ENCODE assay signal across 17 cellular contexts in genomic region chr20:31844737-31845299, GRCh38. TPM values are rescaled to one million over a fixed set of nuclear protein-coding genes. Genes with fewer than 3 reads are reported as not detected.
DNase-seq lines count a peak whose midpoint lies in the region; ATAC-seq and TF ChIP-seq lines count a peak whose summit lies in the region.
"Had no signal": no experiment of that assay in that cellular context is flagged by ENCODE, and none has a peak within 500 bp of the region (broad histone marks: within the 10 kb centered on the region; RNA-seq: fewer than 3 reads in every experiment).

No MANE protein-coding gene starts in this region.

- no peak overlapping the region for H3K27ac Mint-ChIP-seq in activated T-helper 2 cell treated with anti-CD3 and anti-CD28 coated beads, Interferon-gamma antibody, Interleukin-2, Interleukin-4, amounts not matched to agents 10 μg/mL and 5 μg/mL and 100 μg/mL, durations not matched to agents 14 hours and 24 hours and 36 hours
- no peak overlapping the region for H3K27ac Mint-ChIP-seq in activated CD8-positive, alpha-beta T cell treated with anti-CD3 and anti-CD28 coated beads, Interleukin-2, amount 10 ng/mL, durations not matched to agents 7 days and 5 days
- no peak overlapping the region for H3K27ac Mint-ChIP-seq in immature natural killer cell
- H3K27ac Mint-ChIP-seq: activated T-helper 1 cell treated with anti-CD3 and anti-CD28 coated beads, Interleukin-12 subunit alpha, Interleukin-12 subunit beta, Interleukin-2, Interleukin-4 antibody, amounts not matched to agents 30 ng/mL and 10 ng/mL and 1 ng/mL, durations not matched to agents 14 hours and 24 hours and 36 hours; T-helper 17 cell had no signal

- CTCF ChIA-PET in activated CD8-positive, alpha-beta T cell treated with anti-CD3 and anti-CD28 coated beads, Interleukin-2, amount 10 ng/mL, durations not matched to agents 7 days and 5 days (lab: Charles Lee), result interaction anchor here (1.1 to 1.3 kb wide), 3 partner anchors 11 to 107 kb away, joined by 4 to 5 read pairs (median 4); partner anchors contain the start of gene PDRG1

- peaks cover 0 to 38% of the 10 kb centered on the region in 2 donors for H3K4me1 ChIP-seq in right atrium auricular region
- peaks cover 0 to 46% (median 5%) of the 10 kb centered on the region in 3 donors for H3K4me1 ChIP-seq in gastroesophageal sphincter

- H3K27me3 ChIP-seq in right atrium auricular region (no peaks in the 10 kb centered on the region), gastroesophageal sphincter (peaks cover 14% of the 10 kb centered on the region)

- POLR2A ChIA-PET in activated CD8-positive, alpha-beta T cell treated with anti-CD3 and anti-CD28 coated beads, Interleukin-2, amount 10 ng/mL, durations not matched to agents 7 days and 5 days (lab: Charles Lee), result no interaction called here

- H3K27me3 Mint-ChIP-seq in activated T-helper 2 cell treated with anti-CD3 and anti-CD28 coated beads, Interferon-gamma antibody, Interleukin-2, Interleukin-4, amounts not matched to agents 10 μg/mL and 5 μg/mL and 100 μg/mL, durations not matched to agents 14 hours and 24 hours and 36 hours (ENCODE audit: low read depth), result peaks cover 6% of the 10 kb centered on the region
- peaks cover 5% of the 10 kb centered on the region for H3K27me3 Mint-ChIP-seq in activated CD8-positive, alpha-beta T cell treated with anti-CD3 and anti-CD28 coated beads, Interleukin-2, amount 10 ng/mL, durations not matched to agents 7 days and 5 days (ENCODE audit: low read depth)
- peaks cover 0 to 6% (median 3%) of the 10 kb centered on the region in 3 donors for H3K27me3 Mint-ChIP-seq in immature natural killer cell (ENCODE audit: low read depth in 3 of 3)

- no peaks in the 10 kb centered on the region for H3K36me3 ChIP-seq in right atrium auricular region
- no peaks in the 10 kb centered on the region for H3K36me3 ChIP-seq in gastroesophageal sphincter

- H3K4me3 ChIP-seq in right atrium auricular region (peak overlapping the region; percentile 35 to 52), gastroesophageal sphincter (peak overlapping the region in 1 of 2 donors; percentile 35), skin epidermis (peak overlapping the region in 4 of 7 experiments; percentile 0 to 20 (median 16))

- H3K27ac ChIP-seq in right atrium auricular region (peak overlapping the region; percentile 63 to 74), gastroesophageal sphincter (peak overlapping the region in 3 of 4 donors; percentile 48 to 60 (median 54)), skin epidermis (peak overlapping the region in 3 of 21 experiments; percentile 8 to 30 (median 23))

- TF ChIP-seq CTCF in right atrium auricular region (IDR thresholded peaks at IDR 0.05), result no peak
- TF ChIP-seq CTCF in gastroesophageal sphincter (IDR thresholded peaks at IDR 0.05), result no peak

- no peaks in the 10 kb centered on the region for H3K36me3 Mint-ChIP-seq in activated T-helper 2 cell treated with anti-CD3 and anti-CD28 coated beads, Interferon-gamma antibody, Interleukin-2, Interleukin-4, amounts not matched to agents 10 μg/mL and 5 μg/mL and 100 μg/mL, durations not matched to agents 14 hours and 24 hours and 36 hours (ENCODE audit: low read depth)
- H3K36me3 Mint-ChIP-seq in activated CD8-positive, alpha-beta T cell treated with anti-CD3 and anti-CD28 coated beads, Interleukin-2, amount 10 ng/mL, durations not matched to agents 7 days and 5 days (ENCODE audit: low read depth), result no peaks in the 10 kb centered on the region
- no peaks in the 10 kb centered on the region for H3K36me3 Mint-ChIP-seq in immature natural killer cell

- intact Hi-C loops in left cardiac atrium (cut with DNase I), result no loop called here
- intact Hi-C loops in activated T-helper 2 cell treated with anti-CD3 and anti-CD28 coated beads, Interferon-gamma antibody, Interleukin-2, Interleukin-4, amounts not matched to agents 10 μg/mL and 5 μg/mL and 100 μg/mL, durations not matched to agents 14 hours and 24 hours and 36 hours (cut with micrococcal nuclease), result no loop called here

- no peak for TF ChIP-seq EP300 in gastroesophageal sphincter (IDR thresholded peaks at IDR 0.05)

- no peak overlapping the region for H3K4me3 Mint-ChIP-seq in activated T-helper 2 cell treated with anti-CD3 and anti-CD28 coated beads, Interferon-gamma antibody, Interleukin-2, Interleukin-4, amounts not matched to agents 10 μg/mL and 5 μg/mL and 100 μg/mL, durations not matched to agents 14 hours and 24 hours and 36 hours (ENCODE audit: low read depth)
- H3K4me3 Mint-ChIP-seq in activated CD8-positive, alpha-beta T cell treated with anti-CD3 and anti-CD28 coated beads, Interleukin-2, amount 10 ng/mL, durations not matched to agents 7 days and 5 days, result no peak overlapping the region
- H3K4me3 Mint-ChIP-seq in immature natural killer cell, result no peak overlapping the region
- H3K4me3 Mint-ChIP-seq: activated T-helper 1 cell treated with anti-CD3 and anti-CD28 coated beads, Interleukin-12 subunit alpha, Interleukin-12 subunit beta, Interleukin-2, Interleukin-4 antibody, amounts not matched to agents 30 ng/mL and 10 ng/mL and 1 ng/mL, durations not matched to agents 14 hours and 24 hours and 36 hours; T-helper 17 cell had no signal

- no peak for TF ChIP-seq POLR2A in gastroesophageal sphincter (IDR thresholded peaks at IDR 0.05)

- DNase-seq in right atrium auricular region (ENCODE audit: low spot score) (no peak), left cardiac atrium (no peak), NCI-H748 (lab: John Stamatoyannopoulos, UW; ENCODE audit: unreplicated experiment) (no peak), immature natural killer cell (no peak)
- DNase-seq in activated T-helper 2 cell treated with anti-CD3 and anti-CD28 coated beads, Interferon-gamma antibody, Interleukin-2, Interleukin-4, amounts not matched to agents 10 μg/mL and 5 μg/mL and 100 μg/mL, durations not matched to agents 14 hours and 24 hours and 36 hours (ENCODE audit: low spot score), result no peak
- DNase-seq in activated CD8-positive, alpha-beta T cell treated with anti-CD3 and anti-CD28 coated beads, Interleukin-2, amount 10 ng/mL, durations not matched to agents 7 days and 5 days, result no peak
- DNase-seq: central memory CD4-positive, alpha-beta T cell; HCEC 1CT; NCI-H187 treated with DMSO at 0.1 percent for 48 hours; NCI-H345; stimulated activated CD4-positive, alpha-beta T cell treated with anti-CD3 and anti-CD28 coated beads, Interleukin-1b, Interleukin-23, amount 100 ng/mL, for 48 hours; T-helper 17 cell had no signal

- no peaks in the 10 kb centered on the region for H3K4me1 Mint-ChIP-seq in activated T-helper 2 cell treated with anti-CD3 and anti-CD28 coated beads, Interferon-gamma antibody, Interleukin-2, Interleukin-4, amounts not matched to agents 10 μg/mL and 5 μg/mL and 100 μg/mL, durations not matched to agents 14 hours and 24 hours and 36 hours (ENCODE audit: low read depth)
- no peaks in the 10 kb centered on the region for H3K4me1 Mint-ChIP-seq in activated CD8-positive, alpha-beta T cell treated with anti-CD3 and anti-CD28 coated beads, Interleukin-2, amount 10 ng/mL, durations not matched to agents 7 days and 5 days (ENCODE audit: low read depth)
- H3K4me1 Mint-ChIP-seq in immature natural killer cell, result no peaks in the 10 kb centered on the region
- H3K4me1 Mint-ChIP-seq: T-helper 17 cell had no signal

- no peaks in the 10 kb centered on the region for H3K9me3 ChIP-seq in right atrium auricular region
- H3K9me3 ChIP-seq in gastroesophageal sphincter, result no peaks in the 10 kb centered on the region

- no peak for ATAC-seq in left cardiac atrium
- ATAC-seq in gastroesophageal sphincter, result no peak
- no peak for ATAC-seq in activated CD8-positive, alpha-beta T cell treated with anti-CD3 and anti-CD28 coated beads, Interleukin-2, amount 10 ng/mL, durations not matched to agents 7 days and 5 days
- ATAC-seq: T-helper 17 cell had no signal

- no peaks in the 10 kb centered on the region for H3K9me3 Mint-ChIP-seq in activated T-helper 2 cell treated with anti-CD3 and anti-CD28 coated beads, Interferon-gamma antibody, Interleukin-2, Interleukin-4, amounts not matched to agents 10 μg/mL and 5 μg/mL and 100 μg/mL, durations not matched to agents 14 hours and 24 hours and 36 hours
- no peaks in the 10 kb centered on the region for H3K9me3 Mint-ChIP-seq in activated CD8-positive, alpha-beta T cell treated with anti-CD3 and anti-CD28 coated beads, Interleukin-2, amount 10 ng/mL, durations not matched to agents 7 days and 5 days (ENCODE audit: insufficient read depth)
- no peaks in the 10 kb centered on the region for H3K9me3 Mint-ChIP-seq in immature natural killer cell
- H3K9me3 Mint-ChIP-seq: activated T-helper 1 cell treated with anti-CD3 and anti-CD28 coated beads, Interleukin-12 subunit alpha, Interleukin-12 subunit beta, Interleukin-2, Interleukin-4 antibody, amounts not matched to agents 30 ng/mL and 10 ng/mL and 1 ng/mL, durations not matched to agents 14 hours and 24 hours and 36 hours had no signal

- WGBS in gastroesophageal sphincter (ENCODE audit: low coverage in 1 of 2), 2 donors, result 100% methylated on average over 3 of the region's 28 CpGs; no CpG with 5 or more reads in 1 of the 2 donors

RNA-seq across cellular contexts. Expression of gene FOXS1, which starts 0.6 kb away (rescaled TPM):
- 1 to 10 TPM; 1.9 to 4.2 TPM for total RNA-seq in right atrium auricular region
- total RNA-seq in left cardiac atrium, result 1 to 10 TPM; 1.6 to 3.1 TPM
- total RNA-seq in gastroesophageal sphincter, result 1 to 10 TPM in 2 of 4 donors, under 1 TPM in 1, not detected in 1; 0.62 to 3.9 (median 2.3) TPM
- not detected in 2 replicates for total RNA-seq in activated T-helper 2 cell treated with anti-CD3 and anti-CD28 coated beads, Interferon-gamma antibody, Interleukin-2, Interleukin-4, amounts not matched to agents 10 μg/mL and 5 μg/mL and 100 μg/mL, durations not matched to agents 14 hours and 24 hours and 36 hours
- total RNA-seq in activated CD8-positive, alpha-beta T cell treated with anti-CD3 and anti-CD28 coated beads, Interleukin-2, amount 10 ng/mL, durations not matched to agents 7 days and 5 days, result not detected
- polyA plus RNA-seq in immature natural killer cell, result not detected
- total RNA-seq: activated T-helper 1 cell treated with anti-CD3 and anti-CD28 coated beads, Interleukin-12 subunit alpha, Interleukin-12 subunit beta, Interleukin-2, Interleukin-4 antibody, amounts not matched to agents 30 ng/mL and 10 ng/mL and 1 ng/mL, durations not matched to agents 14 hours and 24 hours and 36 hours; mononuclear cell; T-helper 17 cell had no signal

RNA-seq across cellular contexts. Expression of gene DUSP15, which starts 25.5 kb away (rescaled TPM):
- total RNA-seq in right atrium auricular region (10 to 100 TPM in 1 of 2 donors, 1 to 10 TPM in 1; 8.8 to 11.6 TPM), left cardiac atrium (1 to 10 TPM; 4.2 to 5.7 TPM), gastroesophageal sphincter (1 to 10 TPM; 1.5 to 8.2 (median 4.5) TPM)
- not detected in 2 replicates for total RNA-seq in activated T-helper 2 cell treated with anti-CD3 and anti-CD28 coated beads, Interferon-gamma antibody, Interleukin-2, Interleukin-4, amounts not matched to agents 10 μg/mL and 5 μg/mL and 100 μg/mL, durations not matched to agents 14 hours and 24 hours and 36 hours
- total RNA-seq in activated CD8-positive, alpha-beta T cell treated with anti-CD3 and anti-CD28 coated beads, Interleukin-2, amount 10 ng/mL, durations not matched to agents 7 days and 5 days, result not detected
- not detected for polyA plus RNA-seq in immature natural killer cell
- total RNA-seq: activated T-helper 1 cell treated with anti-CD3 and anti-CD28 coated beads, Interleukin-12 subunit alpha, Interleukin-12 subunit beta, Interleukin-2, Interleukin-4 antibody, amounts not matched to agents 30 ng/mL and 10 ng/mL and 1 ng/mL, durations not matched to agents 14 hours and 24 hours and 36 hours; mononuclear cell; T-helper 17 cell had no signal

RNA-seq across cellular contexts. Expression of gene TTLL9, which starts 25.6 kb away (rescaled TPM):
- total RNA-seq in right atrium auricular region (not detected), left cardiac atrium (under 1 TPM in 1 of 2 donors, not detected in 1; 0.13 TPM), gastroesophageal sphincter (under 1 TPM in 1 of 4 donors, not detected in 3; 0.47 TPM)
- total RNA-seq in activated T-helper 2 cell treated with anti-CD3 and anti-CD28 coated beads, Interferon-gamma antibody, Interleukin-2, Interleukin-4, amounts not matched to agents 10 μg/mL and 5 μg/mL and 100 μg/mL, durations not matched to agents 14 hours and 24 hours and 36 hours, result not detected in 2 replicates
- not detected for total RNA-seq in activated CD8-positive, alpha-beta T cell treated with anti-CD3 and anti-CD28 coated beads, Interleukin-2, amount 10 ng/mL, durations not matched to agents 7 days and 5 days
- under 1 TPM in 1 of 3 donors, not detected in 2; 0.37 TPM for polyA plus RNA-seq in immature natural killer cell
- total RNA-seq: activated T-helper 1 cell treated with anti-CD3 and anti-CD28 coated beads, Interleukin-12 subunit alpha, Interleukin-12 subunit beta, Interleukin-2, Interleukin-4 antibody, amounts not matched to agents 30 ng/mL and 10 ng/mL and 1 ng/mL, durations not matched to agents 14 hours and 24 hours and 36 hours; M059J; mononuclear cell; T-helper 17 cell had no signal

RNA-seq across cellular contexts. Expression of gene MYLK2, which starts 25.7 kb away (rescaled TPM):
- total RNA-seq in right atrium auricular region, result under 1 TPM in 1 of 2 donors, not detected in 1; 0.12 TPM
- total RNA-seq in left cardiac atrium, result under 1 TPM in 1 of 2 donors, not detected in 1; 0.55 TPM
- total RNA-seq in gastroesophageal sphincter, result under 1 TPM in 3 of 4 donors, not detected in 1; 0.27 to 0.54 (median 0.31) TPM
- 0.27 and 0.51 TPM in 2 replicates for total RNA-seq in activated T-helper 2 cell treated with anti-CD3 and anti-CD28 coated beads, Interferon-gamma antibody, Interleukin-2, Interleukin-4, amounts not matched to agents 10 μg/mL and 5 μg/mL and 100 μg/mL, durations not matched to agents 14 hours and 24 hours and 36 hours
- total RNA-seq in activated CD8-positive, alpha-beta T cell treated with anti-CD3 and anti-CD28 coated beads, Interleukin-2, amount 10 ng/mL, durations not matched to agents 7 days and 5 days, result under 1 TPM; 0.66 to 0.89 TPM
- polyA plus RNA-seq in immature natural killer cell, result not detected
- total RNA-seq: mononuclear cell, T-helper 17 cell had no signal
